ENCODE assay signal across 28 cellular contexts in the genomic region with DNA sequence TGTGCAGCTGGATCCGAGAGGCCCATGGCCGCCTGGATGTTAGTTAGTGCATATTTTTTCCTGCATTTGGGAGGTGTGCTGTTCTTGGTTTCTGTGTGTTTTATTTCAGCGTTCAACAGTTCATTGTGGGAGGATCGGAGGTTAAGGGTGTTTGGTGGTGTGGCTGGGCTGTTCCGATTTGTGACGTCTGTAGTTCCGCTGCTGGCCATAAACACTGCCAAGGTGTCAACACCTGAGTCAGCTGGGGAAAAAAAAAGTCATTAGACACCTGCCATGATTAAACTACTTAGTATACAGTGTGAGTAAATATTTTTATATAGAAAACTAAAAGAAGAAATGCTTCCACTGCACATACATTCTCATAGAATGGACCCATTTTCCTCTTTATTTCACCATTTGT.
"Had no signal": no experiment of that assay in that cellular context is flagged by ENCODE, and none has a peak within 500 bp of the region (broad histone marks: within the 10 kb centered on the region; RNA-seq: fewer than 3 reads in every experiment).

No MANE protein-coding gene starts in this region.

- H3K4me3 Mint-ChIP-seq: activated CD4-positive, alpha-beta T cell treated with anti-CD3 and anti-CD28 coated beads, Interleukin-2, amount 10 ng/mL, durations not matched to agents 7 days and 5 days; activated CD8-positive, alpha-beta memory T cell treated with anti-CD3 and anti-CD28 coated beads, Interleukin-2, amount 10 ng/mL, durations not matched to agents 7 days and 5 days; activated CD8-positive, alpha-beta T cell treated with anti-CD3 and anti-CD28 coated beads for 36 hours; activated T-cell treated with anti-CD3 and anti-CD28 coated beads, Interleukin-2, amount 50 U/mL, for 72 hours; naive thymus-derived CD4-positive, alpha-beta T cell; neural crest cell; T-helper 17 cell had no signal

- H3K27me3 Mint-ChIP-seq: activated CD4-positive, alpha-beta T cell treated with anti-CD3 and anti-CD28 coated beads, Interleukin-2, amount 10 ng/mL, durations not matched to agents 7 days and 5 days; activated CD8-positive, alpha-beta memory T cell treated with anti-CD3 and anti-CD28 coated beads, Interleukin-2, amount 10 ng/mL, durations not matched to agents 7 days and 5 days; activated CD8-positive, alpha-beta T cell treated with anti-CD3 and anti-CD28 coated beads for 36 hours had no signal

- H3K4me1 Mint-ChIP-seq: activated CD4-positive, alpha-beta T cell treated with anti-CD3 and anti-CD28 coated beads, Interleukin-2, amount 10 ng/mL, durations not matched to agents 7 days and 5 days; activated CD8-positive, alpha-beta memory T cell treated with anti-CD3 and anti-CD28 coated beads, Interleukin-2, amount 10 ng/mL, durations not matched to agents 7 days and 5 days; naive thymus-derived CD4-positive, alpha-beta T cell; T-helper 17 cell had no signal

- H3K4me3 ChIP-seq: colonic mucosa, gastrocnemius medialis, hepatocyte, right atrium auricular region, testis, transverse colon, vagina had no signal

- H3K9me3 ChIP-seq: colonic mucosa, gastrocnemius medialis, right atrium auricular region, testis, transverse colon, vagina had no signal

- H3K36me3 Mint-ChIP-seq: activated CD8-positive, alpha-beta memory T cell treated with anti-CD3 and anti-CD28 coated beads, Interleukin-2, amount 10 ng/mL, durations not matched to agents 7 days and 5 days; activated naive CD4-positive, alpha-beta T cell treated with anti-CD3 and anti-CD28 coated beads, Interleukin-2, amount 50 U/mL, for 72 hours; naive thymus-derived CD4-positive, alpha-beta T cell had no signal

- H3K27ac Mint-ChIP-seq: activated CD4-positive, alpha-beta T cell treated with anti-CD3 and anti-CD28 coated beads, Interleukin-2, amount 10 ng/mL, durations not matched to agents 7 days and 5 days; activated CD8-positive, alpha-beta memory T cell treated with anti-CD3 and anti-CD28 coated beads, Interleukin-2, amount 10 ng/mL, durations not matched to agents 7 days and 5 days; activated CD8-positive, alpha-beta T cell treated with anti-CD3 and anti-CD28 coated beads for 36 hours; activated naive CD4-positive, alpha-beta T cell treated with anti-CD3 and anti-CD28 coated beads, Interleukin-2, amount 50 U/mL, for 72 hours; activated T-cell treated with anti-CD3 and anti-CD28 coated beads, Interleukin-2, amount 50 U/mL, for 72 hours; naive thymus-derived CD4-positive, alpha-beta T cell; T-helper 17 cell had no signal

- H3K4me1 ChIP-seq: colonic mucosa, right atrium auricular region, testis, transverse colon had no signal

- H3K9me3 Mint-ChIP-seq: activated CD4-positive, alpha-beta T cell treated with anti-CD3 and anti-CD28 coated beads, Interleukin-2, amount 10 ng/mL, durations not matched to agents 7 days and 5 days; activated CD8-positive, alpha-beta T cell treated with anti-CD3 and anti-CD28 coated beads for 36 hours; activated naive CD4-positive, alpha-beta T cell treated with anti-CD3 and anti-CD28 coated beads, Interleukin-2, amount 50 U/mL, for 72 hours; activated T-cell treated with anti-CD3 and anti-CD28 coated beads, Interleukin-2, amount 50 U/mL, for 72 hours; neural crest cell had no signal

- ATAC-seq: activated CD8-positive, alpha-beta memory T cell treated with anti-CD3 and anti-CD28 coated beads, Interleukin-2, amount 10 ng/mL, durations not matched to agents 7 days and 5 days; activated CD8-positive, alpha-beta T cell treated with anti-CD3 and anti-CD28 coated beads for 36 hours; activated naive CD4-positive, alpha-beta T cell treated with anti-CD3 and anti-CD28 coated beads, Interleukin-2, amount 50 U/mL, for 72 hours; activated T-cell treated with anti-CD3 and anti-CD28 coated beads, Interleukin-2, amount 50 U/mL, for 72 hours; naive thymus-derived CD4-positive, alpha-beta T cell; stimulated activated naive CD8-positive, alpha-beta T cell treated with anti-CD3 and anti-CD28 coated beads, Interleukin-15, Interleukin-2, amounts not matched to agents 100 U/mL and 50 U/mL, for 24 hours; T-helper 17 cell had no signal

- H3K27me3 ChIP-seq: colonic mucosa, gastrocnemius medialis, hepatocyte, right atrium auricular region, testis, transverse colon, vagina had no signal

- H3K4me2 ChIP-seq: hepatocyte had no signal

- H2AFZ ChIP-seq: hepatocyte had no signal

- DNase-seq: activated CD4-positive, alpha-beta T cell treated with anti-CD3 and anti-CD28 coated beads for 1 hour; activated CD4-positive, alpha-beta T cell treated with anti-CD3 and anti-CD28 coated beads, Interleukin-2, amount 10 ng/mL, durations not matched to agents 7 days and 5 days; activated CD8-positive, alpha-beta memory T cell treated with anti-CD3 and anti-CD28 coated beads, Interleukin-2, amount 10 ng/mL, durations not matched to agents 7 days and 5 days; activated CD8-positive, alpha-beta T cell treated with anti-CD3 and anti-CD28 coated beads for 36 hours; activated naive CD4-positive, alpha-beta T cell; activated T-cell treated with anti-CD3 and anti-CD28 coated beads, Interleukin-2, amount 50 U/mL, for 72 hours; cerebellar nuclear complex; colonic mucosa; effector CD8-positive, alpha-beta T cell; gastrocnemius medialis; glutamatergic neuron; islet precursor cell; left cardiac atrium; mammary epithelial cell; midbrain; naive thymus-derived CD4-positive, alpha-beta T cell; nucleus accumbens; stimulated activated CD4-positive, alpha-beta T cell treated with anti-CD3 and anti-CD28 coated beads, Interleukin-2, amount 100 ng/mL, for 48 hours; stimulated activated naive CD8-positive, alpha-beta T cell treated with anti-CD3 and anti-CD28 coated beads, Interleukin-15, Interleukin-2, amounts not matched to agents 100 U/mL and 50 U/mL, for 24 hours; T-helper 17 cell; T1000; testis; transverse colon had no signal

- H3K27ac ChIP-seq: colonic mucosa, gastrocnemius medialis, hepatocyte, right atrium auricular region, testis, transverse colon, vagina had no signal

- H3K36me3 ChIP-seq: colonic mucosa, gastrocnemius medialis, right atrium auricular region, transverse colon, vagina had no signal
